Comparison of ENCODE assay signal across 8 cellular contexts in the genomic region with DNA sequence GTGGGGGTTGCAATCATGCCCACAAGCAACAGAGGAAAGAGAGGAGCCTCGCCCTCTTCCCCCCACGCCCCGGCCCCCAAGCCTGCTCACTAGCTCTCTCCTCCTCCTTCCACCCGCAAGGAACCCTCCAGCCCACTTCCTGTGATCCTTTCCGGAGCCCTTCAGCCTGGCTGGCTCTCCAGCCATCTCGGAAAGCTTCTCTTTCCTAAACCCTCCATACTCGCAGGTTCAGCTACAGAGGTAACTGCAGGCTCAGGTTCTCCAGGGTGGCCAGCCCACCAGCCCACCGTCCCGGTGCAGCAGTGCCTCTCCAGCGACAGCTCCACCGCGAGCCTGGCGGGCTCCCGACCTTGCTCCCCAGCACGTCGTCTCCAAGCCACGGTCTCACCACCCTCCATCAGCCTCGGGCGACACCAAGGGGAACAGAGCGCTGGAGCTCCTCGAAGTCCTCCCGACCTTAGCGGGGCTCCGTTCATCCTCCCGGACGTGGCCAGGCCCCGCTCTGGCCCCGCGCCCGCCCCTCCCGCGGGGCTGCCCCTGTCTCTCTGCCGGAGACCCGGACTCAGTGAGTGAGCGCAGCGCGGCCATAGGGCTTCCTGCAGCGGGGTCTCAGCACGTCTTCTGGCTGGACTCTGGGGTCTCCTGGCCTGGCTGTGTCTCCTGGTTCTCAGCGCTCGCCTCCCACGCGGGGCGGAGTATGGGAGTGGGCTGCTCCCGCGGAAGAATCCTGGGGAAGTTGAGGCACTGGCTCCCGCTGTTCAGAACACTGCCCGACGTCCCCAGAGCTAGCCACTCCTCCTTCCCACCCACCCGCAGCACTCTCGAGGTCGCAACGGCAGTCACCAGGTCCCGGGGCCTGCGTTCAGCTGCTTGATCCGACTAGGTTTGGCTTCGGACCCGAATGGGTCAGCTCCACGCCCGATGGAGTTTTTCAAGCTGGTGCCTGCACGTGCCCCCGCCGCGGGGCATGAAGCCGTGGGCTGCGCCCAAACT. TPM values are rescaled to one million over a fixed set of nuclear protein-coding genes. Genes with fewer than 3 reads are reported as not detected.
DNase-seq lines count a peak whose midpoint lies in the region; TF ChIP-seq lines count a peak whose summit lies in the region.

No MANE protein-coding gene starts in this region.

- TF ChIP-seq CTCF in fibroblast of pulmonary artery (IDR thresholded peaks at IDR 0.05; ENCODE audit: low read length, missing control alignments) (no peak), nephron (IDR thresholded peaks at IDR 0.05; ENCODE audit: unreplicated experiment in 3 of 3) (no peak)

- H3K9me3 Mint-ChIP-seq in activated CD4-positive, alpha-beta memory T cell treated with anti-CD3 and anti-CD28 coated beads for 36 hours = no peaks in the 10 kb centered on the region
- no peaks in the 10 kb centered on the region for H3K9me3 Mint-ChIP-seq in nephron

- peak overlapping the region; percentile 61 for H3K4me3 Mint-ChIP-seq in activated CD4-positive, alpha-beta memory T cell treated with anti-CD3 and anti-CD28 coated beads for 36 hours
- H3K4me3 Mint-ChIP-seq in nephron = peak overlapping the region; percentile 79 to 85 (median 83)

- no peaks in the 10 kb centered on the region for H3K36me3 Mint-ChIP-seq in activated CD4-positive, alpha-beta memory T cell treated with anti-CD3 and anti-CD28 coated beads for 36 hours
- no peaks in the 10 kb centered on the region for H3K36me3 Mint-ChIP-seq in nephron (ENCODE audit: low read depth)

- CTCF ChIA-PET in activated CD4-positive, alpha-beta memory T cell treated with anti-CD3 and anti-CD28 coated beads for 36 hours (lab: Charles Lee) = interaction anchor here (0.6 to 1.2 kb wide), 4 partner anchors 26 to 504 kb away, joined by 3 to 6 read pairs (median 4); no protein-coding TSS in a partner anchor

- H3K27ac Mint-ChIP-seq in activated CD4-positive, alpha-beta memory T cell treated with anti-CD3 and anti-CD28 coated beads for 36 hours = no peak overlapping the region
- H3K27ac Mint-ChIP-seq in nephron = peak overlapping the region; percentile 72 to 83 (median 76)

- H3K4me1 Mint-ChIP-seq in activated CD4-positive, alpha-beta memory T cell treated with anti-CD3 and anti-CD28 coated beads for 36 hours (ENCODE audit: low read depth) = peaks cover 14% of the 10 kb centered on the region
- H3K4me1 Mint-ChIP-seq in nephron = peaks cover 7% of the 10 kb centered on the region

- H3K4me3 ChIP-seq in fibroblast of pulmonary artery (replicated peaks; ENCODE audit: low read depth, low read length) = peak overlapping the region; percentile 58

- POLR2A ChIA-PET in activated CD4-positive, alpha-beta memory T cell treated with anti-CD3 and anti-CD28 coated beads for 36 hours (lab: Charles Lee) = interaction anchor here (0.6 to 0.8 kb wide), 3 partner anchors 78 to 154 kb away, joined by 3 to 4 read pairs (median 3); a partner anchor contains a TSS

- DNase-seq in SKM-1 treated with dmso at 0.1 percent for 144 hours (lab: John Stamatoyannopoulos, UW; ENCODE audit: unreplicated experiment) (peak; percentile 17), SKM-1 (lab: John Stamatoyannopoulos, UW; ENCODE audit: unreplicated experiment) (no peak), fibroblast of pulmonary artery (ENCODE audit: low read depth) (peak; percentile 30), cerebellar nuclear complex (lab: John Stamatoyannopoulos, UW) (no peak), Ammon's horn (ENCODE audit: low spot score) (no peak)
- peak; percentile 38 for DNase-seq in activated CD4-positive, alpha-beta memory T cell treated with anti-CD3 and anti-CD28 coated beads for 36 hours
- DNase-seq in stimulated activated naive CD4-positive, alpha-beta T cell treated with Interleukin-2 at 50 U/mL for 16 hours (lab: John Stamatoyannopoulos, UW) = no peak

- peaks cover 42% of the 10 kb centered on the region for H3K27me3 Mint-ChIP-seq in activated CD4-positive, alpha-beta memory T cell treated with anti-CD3 and anti-CD28 coated beads for 36 hours
- H3K27me3 Mint-ChIP-seq in nephron (ENCODE audit: low read depth) = peaks cover 14% of the 10 kb centered on the region

- intact Hi-C loops in activated CD4-positive, alpha-beta memory T cell treated with anti-CD3 and anti-CD28 coated beads for 36 hours (cut with micrococcal nuclease) = no loop called here

RNA-seq across cellular contexts. Expression of a gene that starts 12.8 kb away (rescaled TPM):
- total RNA-seq in activated CD4-positive, alpha-beta memory T cell treated with anti-CD3 and anti-CD28 coated beads for 36 hours = not detected

RNA-seq across cellular contexts. Expression of a gene that starts 16.8 kb away (rescaled TPM):
- total RNA-seq in activated CD4-positive, alpha-beta memory T cell treated with anti-CD3 and anti-CD28 coated beads for 36 hours = not detected

RNA-seq across cellular contexts. Expression of a gene that starts 31.7 kb away (rescaled TPM):
- total RNA-seq in activated CD4-positive, alpha-beta memory T cell treated with anti-CD3 and anti-CD28 coated beads for 36 hours = 1 to 10 TPM; 3.4 to 3.9 TPM

RNA-seq across cellular contexts. Expression of a gene that starts 38.4 kb away (rescaled TPM):
- 10 to 100 TPM; 41.7 to 45.5 TPM for total RNA-seq in activated CD4-positive, alpha-beta memory T cell treated with anti-CD3 and anti-CD28 coated beads for 36 hours

Comparison
In these comparisons a context has a peak if more than half of its experiments do, and no peak if none do; other contexts are left out.
1. DNase-seq: peak in SKM-1 treated with dmso at 0.1 percent for 144 hours (single experiment), activated CD4-positive, alpha-beta memory T cell treated with anti-CD3 and anti-CD28 coated beads for 36 hours (single experiment) and fibroblast of pulmonary artery (single experiment); none in SKM-1 (single experiment), cerebellar nuclear complex (0 of 2), Ammon's horn (single experiment) and stimulated activated naive CD4-positive, alpha-beta T cell treated with Interleukin-2 at 50 U/mL for 16 hours (single experiment).